ENCODE assay signal across 32 cellular contexts in genomic region chr16:86532526-86532815, GRCh38. TPM values are rescaled to one million over a fixed set of nuclear protein-coding genes. Genes with fewer than 3 reads are reported as not detected.
"Had no signal": no experiment of that assay in that cellular context is flagged by ENCODE, and none has a peak within 500 bp of the region (broad histone marks: within the 10 kb centered on the region; RNA-seq: fewer than 3 reads in every experiment).

No MANE protein-coding gene starts in this region.

- H3K9me3 Mint-ChIP-seq: activated CD4-positive, alpha-beta T cell treated with anti-CD3 and anti-CD28 coated beads, Interleukin-2, amount 10 ng/mL, durations not matched to agents 7 days and 5 days; activated CD8-positive, alpha-beta T cell treated with anti-CD3 and anti-CD28 coated beads for 36 hours; activated naive CD4-positive, alpha-beta T cell treated with anti-CD3 and anti-CD28 coated beads, Interleukin-2, amount 50 U/mL, for 72 hours; activated naive CD8-positive, alpha-beta T cell treated with anti-CD3 and anti-CD28 coated beads, Interleukin-2, amount 10 ng/mL, durations not matched to agents 7 days and 5 days; activated T-cell treated with anti-CD3 and anti-CD28 coated beads, Interleukin-2, amount 50 U/mL, for 4 hours; activated T-helper 17 cell treated with anti-CD3 and anti-CD28 coated beads, Interleukin-2, amount 50 U/mL, for 72 hours; brain; dendritic cell treated with granulocyte-macrophage colony-stimulating factor and Interleukin-4, amounts not matched to agents 40 ng/mL and 50 ng/mL, for 4 days; endodermal cell; T-helper 2 cell treated with Interferon-gamma antibody and Interleukin-4, amounts not matched to agents 5 μg/mL and 100 μg/mL, for 36 hours had no signal

- H3K27me3 Mint-ChIP-seq: activated CD4-positive, alpha-beta T cell treated with anti-CD3 and anti-CD28 coated beads, Interleukin-2, amount 10 ng/mL, durations not matched to agents 7 days and 5 days; activated CD8-positive, alpha-beta T cell treated with anti-CD3 and anti-CD28 coated beads for 36 hours; activated naive CD8-positive, alpha-beta T cell treated with anti-CD3 and anti-CD28 coated beads, Interleukin-2, amount 10 ng/mL, durations not matched to agents 7 days and 5 days; activated T-helper 17 cell treated with anti-CD3 and anti-CD28 coated beads, Interleukin-2, amount 50 U/mL, for 72 hours; brain; dendritic cell treated with granulocyte-macrophage colony-stimulating factor and Interleukin-4, amounts not matched to agents 40 ng/mL and 50 ng/mL, for 4 days; T-helper 17 cell had no signal

- ATAC-seq: activated CD8-positive, alpha-beta T cell treated with anti-CD3 and anti-CD28 coated beads for 36 hours; activated naive CD4-positive, alpha-beta T cell treated with anti-CD3 and anti-CD28 coated beads, Interleukin-2, amount 50 U/mL, for 72 hours; activated T-cell treated with anti-CD3 and anti-CD28 coated beads, Interleukin-2, amount 50 U/mL, for 4 hours; activated T-helper 17 cell treated with anti-CD3 and anti-CD28 coated beads, Interleukin-2, amount 50 U/mL, for 72 hours; esophagus mucosa; T-helper 17 cell had no signal

- H3K4me3 Mint-ChIP-seq: activated CD4-positive, alpha-beta T cell treated with anti-CD3 and anti-CD28 coated beads, Interleukin-2, amount 10 ng/mL, durations not matched to agents 7 days and 5 days; activated CD8-positive, alpha-beta T cell treated with anti-CD3 and anti-CD28 coated beads for 36 hours; activated naive CD8-positive, alpha-beta T cell treated with anti-CD3 and anti-CD28 coated beads, Interleukin-2, amount 10 ng/mL, durations not matched to agents 7 days and 5 days; activated T-cell treated with anti-CD3 and anti-CD28 coated beads, Interleukin-2, amount 50 U/mL, for 4 hours; activated T-helper 17 cell treated with anti-CD3 and anti-CD28 coated beads, Interleukin-2, amount 50 U/mL, for 72 hours; brain; dendritic cell treated with granulocyte-macrophage colony-stimulating factor and Interleukin-4, amounts not matched to agents 40 ng/mL and 50 ng/mL, for 4 days; endodermal cell; T-helper 17 cell; T-helper 2 cell treated with Interferon-gamma antibody and Interleukin-4, amounts not matched to agents 5 μg/mL and 100 μg/mL, for 36 hours had no signal

- H3K9me3 ChIP-seq: ascending aorta, breast epithelium had no signal

- H3K36me3 ChIP-seq: breast epithelium, cardiac muscle cell had no signal

- H3K4me1 ChIP-seq: ascending aorta, breast epithelium had no signal

- DNase-seq: activated CD4-positive, alpha-beta T cell treated with anti-CD3 and anti-CD28 coated beads for 4 hours; activated CD4-positive, alpha-beta T cell treated with anti-CD3 and anti-CD28 coated beads, Interleukin-2, amount 10 ng/mL, durations not matched to agents 7 days and 5 days; activated CD4-positive, alpha-beta T cell treated with anti-CD3 and anti-CD28 coated beads, Interleukin-2, amount 50 U/mL, for 4 hours; activated CD4-positive, CD25-positive, alpha-beta regulatory T cell; activated CD4-positive, CD25-positive, alpha-beta regulatory T cell treated with anti-CD3 and anti-CD28 coated beads, Interleukin-2, amount 50 U/mL, for 72 hours; activated CD8-positive, alpha-beta memory T cell treated with anti-CD3 and anti-CD28 coated beads for 24 hours; activated CD8-positive, alpha-beta T cell treated with anti-CD3 and anti-CD28 coated beads for 36 hours; activated effector memory CD4-positive, alpha-beta T cell treated with Interleukin-2 at 50 U/mL for 16 hours; activated gamma-delta T cell treated with Interleukin-2 at 50 U/mL for 16 hours; activated naive CD4-positive, alpha-beta T cell treated with Interleukin-2 at 50 U/mL for 16 hours; activated naive CD8-positive, alpha-beta T cell treated with anti-CD3 and anti-CD28 coated beads, Interleukin-2, amount 10 ng/mL, durations not matched to agents 7 days and 5 days; activated T-cell treated with anti-CD3 and anti-CD28 coated beads, Interleukin-2, amount 50 U/mL, for 4 hours; central memory CD4-positive, alpha-beta T cell; cerebellar nuclear complex; effector memory CD4-positive, alpha-beta T cell; foreskin fibroblast; head of caudate nucleus; T-helper 1 cell; T-helper 17 cell; T1000 had no signal

- H3K27ac ChIP-seq: ascending aorta, breast epithelium, cardiac muscle cell, coronary artery had no signal

- H3K36me3 Mint-ChIP-seq: activated naive CD8-positive, alpha-beta T cell treated with anti-CD3 and anti-CD28 coated beads, Interleukin-2, amount 10 ng/mL, durations not matched to agents 7 days and 5 days had no signal

- H3K27me3 ChIP-seq: ascending aorta, breast epithelium, cardiac muscle cell, dorsolateral prefrontal cortex had no signal

- H3K4me1 Mint-ChIP-seq: activated CD4-positive, alpha-beta T cell treated with anti-CD3 and anti-CD28 coated beads, Interleukin-2, amount 10 ng/mL, durations not matched to agents 7 days and 5 days; activated naive CD8-positive, alpha-beta T cell treated with anti-CD3 and anti-CD28 coated beads, Interleukin-2, amount 10 ng/mL, durations not matched to agents 7 days and 5 days; activated T-helper 17 cell treated with anti-CD3 and anti-CD28 coated beads, Interleukin-2, amount 50 U/mL, for 72 hours; endodermal cell; T-helper 17 cell had no signal

- H3K4me3 ChIP-seq: ascending aorta, breast epithelium, cardiac muscle cell, coronary artery, dorsolateral prefrontal cortex had no signal

- H3K27ac Mint-ChIP-seq: activated CD4-positive, alpha-beta T cell treated with anti-CD3 and anti-CD28 coated beads, Interleukin-2, amount 10 ng/mL, durations not matched to agents 7 days and 5 days; activated CD8-positive, alpha-beta T cell treated with anti-CD3 and anti-CD28 coated beads for 36 hours; activated naive CD4-positive, alpha-beta T cell treated with anti-CD3 and anti-CD28 coated beads, Interleukin-2, amount 50 U/mL, for 72 hours; activated naive CD8-positive, alpha-beta T cell treated with anti-CD3 and anti-CD28 coated beads, Interleukin-2, amount 10 ng/mL, durations not matched to agents 7 days and 5 days; activated T-helper 17 cell treated with anti-CD3 and anti-CD28 coated beads, Interleukin-2, amount 50 U/mL, for 72 hours; brain; dendritic cell treated with granulocyte-macrophage colony-stimulating factor and Interleukin-4, amounts not matched to agents 40 ng/mL and 50 ng/mL, for 4 days; endodermal cell; T-helper 17 cell; T-helper 2 cell treated with Interferon-gamma antibody and Interleukin-4, amounts not matched to agents 5 μg/mL and 100 μg/mL, for 36 hours had no signal

RNA-seq across cellular contexts. Expression of gene FOXF1, which starts 22.1 kb away (rescaled TPM):
- total RNA-seq: activated CD4-positive, alpha-beta T cell treated with anti-CD3 and anti-CD28 coated beads, Interleukin-2, amount 10 ng/mL, durations not matched to agents 7 days and 5 days; activated CD8-positive, alpha-beta T cell treated with anti-CD3 and anti-CD28 coated beads for 36 hours; activated naive CD4-positive, alpha-beta T cell treated with anti-CD3 and anti-CD28 coated beads, Interleukin-2, amount 50 U/mL, for 72 hours; activated naive CD8-positive, alpha-beta T cell treated with anti-CD3 and anti-CD28 coated beads, Interleukin-2, amount 10 ng/mL, durations not matched to agents 7 days and 5 days; activated T-helper 17 cell treated with anti-CD3 and anti-CD28 coated beads, Interleukin-2, amount 50 U/mL, for 72 hours; endodermal cell; T-helper 17 cell had no signal

RNA-seq across cellular contexts. Expression of gene FOXC2, which starts 34.2 kb away (rescaled TPM):
- total RNA-seq: activated CD4-positive, alpha-beta T cell treated with anti-CD3 and anti-CD28 coated beads, Interleukin-2, amount 10 ng/mL, durations not matched to agents 7 days and 5 days; activated CD8-positive, alpha-beta T cell treated with anti-CD3 and anti-CD28 coated beads for 36 hours; activated naive CD4-positive, alpha-beta T cell treated with anti-CD3 and anti-CD28 coated beads, Interleukin-2, amount 50 U/mL, for 72 hours; activated naive CD8-positive, alpha-beta T cell treated with anti-CD3 and anti-CD28 coated beads, Interleukin-2, amount 10 ng/mL, durations not matched to agents 7 days and 5 days; activated T-cell treated with anti-CD3 and anti-CD28 coated beads, Interleukin-2, amount 50 U/mL, for 4 hours; activated T-helper 17 cell treated with anti-CD3 and anti-CD28 coated beads, Interleukin-2, amount 50 U/mL, for 72 hours; T-helper 17 cell had no signal

RNA-seq across cellular contexts. Expression of gene FOXL1, which starts 45.9 kb away (rescaled TPM):
- total RNA-seq: activated CD4-positive, alpha-beta T cell treated with anti-CD3 and anti-CD28 coated beads, Interleukin-2, amount 10 ng/mL, durations not matched to agents 7 days and 5 days; activated CD8-positive, alpha-beta T cell treated with anti-CD3 and anti-CD28 coated beads for 36 hours; activated naive CD4-positive, alpha-beta T cell treated with anti-CD3 and anti-CD28 coated beads, Interleukin-2, amount 50 U/mL, for 72 hours; activated naive CD8-positive, alpha-beta T cell treated with anti-CD3 and anti-CD28 coated beads, Interleukin-2, amount 10 ng/mL, durations not matched to agents 7 days and 5 days; activated T-cell treated with anti-CD3 and anti-CD28 coated beads, Interleukin-2, amount 50 U/mL, for 4 hours; activated T-helper 17 cell treated with anti-CD3 and anti-CD28 coated beads, Interleukin-2, amount 50 U/mL, for 72 hours had no signal
